9 cellular contexts compared by ENCODE assay signal in genomic region chr5:78758169-78758839, GRCh38.
A peak's percentile ranks its signal among the peaks of the same experiment; 100 is the strongest.
DNase-seq lines count a peak whose midpoint lies in the region; ATAC-seq and TF ChIP-seq lines count a peak whose summit lies in the region.
"Had no signal": no experiment of that assay in that cellular context is flagged by ENCODE, and none has a peak within 500 bp of the region (broad histone marks: within the 10 kb centered on the region; RNA-seq: fewer than 3 reads in every experiment).

No MANE protein-coding gene starts in this region.

- no peaks in the 10 kb centered on the region for H3K9me3 Mint-ChIP-seq in nephron progenitor cell
- H3K9me3 Mint-ChIP-seq: activated naive CD4-positive, alpha-beta T cell treated with anti-CD3 and anti-CD28 coated beads for 36 hours had no signal

- DNase-seq in GM12864 (ENCODE audit: low read depth), result peak; percentile 96
- DNase-seq in adipocyte (ENCODE audit: low read depth), result peak; percentile 42
- no peak for DNase-seq in NCI-H2171 (lab: John Stamatoyannopoulos, UW)
- no peak for DNase-seq in D341Med (ENCODE audit: low spot score)
- DNase-seq in nephron progenitor cell, result no peak
- DNase-seq in ascending aorta (ENCODE audit: low spot score in 2 of 2), result no peak
- DNase-seq: activated naive CD4-positive, alpha-beta T cell treated with anti-CD3 and anti-CD28 coated beads for 36 hours had no signal

- H3K4me3 Mint-ChIP-seq in nephron progenitor cell, result no peak overlapping the region
- H3K4me3 Mint-ChIP-seq: activated naive CD4-positive, alpha-beta T cell treated with anti-CD3 and anti-CD28 coated beads for 36 hours had no signal

- H3K36me3 ChIP-seq in adipocyte (ENCODE audit: control insufficient read depth, insufficient read depth, low read length, severe bottlenecking) (no peaks in the 10 kb centered on the region), ascending aorta (no peaks in the 10 kb centered on the region)

- H3K27me3 Mint-ChIP-seq in nephron progenitor cell (ENCODE audit: low read depth, poor library complexity), result peaks cover 3% of the 10 kb centered on the region

- no peaks in the 10 kb centered on the region for H3K36me3 Mint-ChIP-seq in nephron progenitor cell (ENCODE audit: low read depth)

- TF ChIP-seq CTCF in GM12864 (IDR thresholded peaks at IDR 0.05; ENCODE audit: low read depth, low read length, missing control alignments), result no peak
- TF ChIP-seq CTCF in nephron progenitor cell (IDR thresholded peaks at IDR 0.05), result no peak
- no peak for TF ChIP-seq CTCF in ascending aorta (IDR thresholded peaks at IDR 0.05)

- H3K4me1 ChIP-seq in adipocyte (ENCODE audit: control insufficient read depth, insufficient read depth, low read length), result peaks cover 30% of the 10 kb centered on the region
- H3K4me1 ChIP-seq in ascending aorta, result no peaks in the 10 kb centered on the region

- H3K4me3 ChIP-seq in GM12864 (ENCODE audit: low read depth, low read length) (no peak overlapping the region; the same call in 1 of the 2 replicates), adipocyte (ENCODE audit: low read length) (no peak overlapping the region), ascending aorta (no peak overlapping the region)

- ATAC-seq in GM19397 (IDR thresholded peaks at IDR 0.05; ENCODE audit: unreplicated experiment), result peak; percentile 53
- ATAC-seq in HG03095 (IDR thresholded peaks at IDR 0.05; ENCODE audit: unreplicated experiment), result peak; percentile 63

- intact Hi-C loops in ascending aorta (cut with DNase I), result no loop called here

- peaks cover 1% of the 10 kb centered on the region for H3K4me1 Mint-ChIP-seq in nephron progenitor cell

- H3K27ac Mint-ChIP-seq in nephron progenitor cell, result no peak overlapping the region
- H3K27ac Mint-ChIP-seq: activated naive CD4-positive, alpha-beta T cell treated with anti-CD3 and anti-CD28 coated beads for 36 hours had no signal

- H3K9ac ChIP-seq in adipocyte (ENCODE audit: low read length), result no peak overlapping the region

- no peak overlapping the region for H3K27ac ChIP-seq in ascending aorta

- H3K9me3 ChIP-seq in adipocyte (ENCODE audit: control insufficient read depth, low read length) (no peaks in the 10 kb centered on the region), ascending aorta (no peaks in the 10 kb centered on the region)

- H3K27me3 ChIP-seq in adipocyte (replicated peaks; ENCODE audit: control insufficient read depth, insufficient read depth, low read length) (no peaks in the 10 kb centered on the region), ascending aorta (no peaks in the 10 kb centered on the region)

Comparison
In these comparisons a context has a peak if more than half of its experiments do, and no peak if none do; other contexts are left out.
1. DNase-seq: peak in GM12864 (single experiment) and adipocyte (single experiment); none in NCI-H2171 (single experiment), D341Med (single experiment), nephron progenitor cell (single experiment) and ascending aorta (0 of 2).